20 cellular contexts compared by ENCODE assay signal in the genomic region with DNA sequence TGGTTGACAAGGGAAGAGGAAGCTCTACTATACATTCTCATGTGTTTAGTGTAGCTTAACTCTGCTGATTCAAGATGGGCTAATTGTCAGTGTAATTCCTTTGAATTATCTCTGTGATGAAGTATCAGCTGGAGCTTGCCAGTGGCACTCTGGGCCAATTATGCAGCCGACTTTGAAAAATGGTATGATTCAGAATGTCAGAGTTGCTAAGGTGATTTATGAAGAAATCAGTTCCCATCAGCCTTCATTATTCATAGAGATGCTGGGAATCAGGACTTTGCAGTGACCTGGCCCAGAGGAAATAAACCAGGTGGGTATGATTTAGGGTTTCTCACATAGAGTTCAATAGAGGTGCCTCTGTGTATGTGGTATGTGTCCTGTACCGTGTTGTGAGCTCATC. TPM values are rescaled to one million over a fixed set of nuclear protein-coding genes. Genes with fewer than 3 reads are reported as not detected.
DNase-seq lines count a peak whose midpoint lies in the region; ATAC-seq and TF ChIP-seq lines count a peak whose summit lies in the region.
"Had no signal": no experiment of that assay in that cellular context is flagged by ENCODE, and none has a peak within 500 bp of the region (broad histone marks: within the 10 kb centered on the region; RNA-seq: fewer than 3 reads in every experiment).

No MANE protein-coding gene starts in this region.

- H3K9me2 ChIP-seq in GM23248 (ENCODE audit: insufficient read depth) = no peaks in the 10 kb centered on the region

- H4K20me1 ChIP-seq in GM23248 (ENCODE audit: insufficient read depth) (no peaks in the 10 kb centered on the region), osteoblast (ENCODE audit: insufficient read depth, low read length) (no peaks in the 10 kb centered on the region)

- WGBS in GM23248 (ENCODE audit: low coverage in 1 of 2, low lambda C conversion rate in 2 of 2, missing lambda C conversion rate in 2 of 2), 2 experiments = 19 to 25% methylated on average over 2 of the region's 2 CpGs

- H2AFZ ChIP-seq in GM23248 (no peak overlapping the region), osteoblast (ENCODE audit: low read length) (no peak overlapping the region)

- TF ChIP-seq CTCF in RWPE1 (conservative IDR thresholded peaks at IDR 0.05; ENCODE audit: low read depth) (no peak), choroid plexus epithelial cell (conservative IDR thresholded peaks at IDR 0.05; ENCODE audit: low read depth, low read length) (no peak), osteoblast (IDR thresholded peaks at IDR 0.05; ENCODE audit: extremely low read depth, low read depth, low read length) (no peak)

- DNase-seq in GM23248 (peak; percentile 49), RWPE1 (ENCODE audit: low spot score) (peak; percentile 68), choroid plexus epithelial cell (ENCODE audit: low read depth) (peak; percentile 20), osteoblast (ENCODE audit: insufficient read length, low spot score, missing footprints) (no peak), NCI-H1694 (lab: John Stamatoyannopoulos, UW) (no peak)
- no peak for DNase-seq in activated CD8-positive, alpha-beta memory T cell treated with anti-CD3 and anti-CD28 coated beads, Interleukin-2, amount 50 U/mL, for 4 hours
- DNase-seq: activated naive CD4-positive, alpha-beta T cell treated with anti-CD3 and anti-CD28 coated beads, Interleukin-2, amount 50 U/mL, for 16 hours; DMS79 treated with DMSO at 0.1 percent for 48 hours; effector memory CD4-positive, alpha-beta T cell; gastrocnemius medialis; lower lobe of right lung; NCI-H2081 treated with DMSO at 0.1 percent for 48 hours; stimulated activated CD4-positive, alpha-beta T cell treated with anti-CD3 and anti-CD28 coated beads, Interleukin-2, amount 100 ng/mL, for 24 hours; WERI-Rb-1 had no signal

- peaks cover 71% of the 10 kb centered on the region for H3K79me2 ChIP-seq in GM23248 (ENCODE audit: insufficient read depth)
- peaks cover 35% of the 10 kb centered on the region for H3K79me2 ChIP-seq in osteoblast (ENCODE audit: insufficient read depth, low read length)

- H3K9ac ChIP-seq in GM23248 = no peak overlapping the region

- H3K9me3 ChIP-seq in GM23248 (ENCODE audit: low read depth) = no peaks in the 10 kb centered on the region
- peaks cover 2% of the 10 kb centered on the region for H3K9me3 ChIP-seq in osteoblast (ENCODE audit: low read depth, low read length)
- H3K9me3 ChIP-seq: gastrocnemius medialis, lower lobe of right lung, right atrium auricular region, thoracic aorta had no signal

- H3K27ac ChIP-seq in GM23248 = peak overlapping the region; percentile 36
- no peak overlapping the region for H3K27ac ChIP-seq in RWPE1
- peak overlapping the region; percentile 43 for H3K27ac ChIP-seq in osteoblast (ENCODE audit: low read depth, low read length)
- H3K27ac ChIP-seq: C4-2B, cardiac muscle cell, gastrocnemius medialis, lower lobe of right lung, right atrium auricular region, thoracic aorta, WERI-Rb-1 had no signal

- H3K4me2 ChIP-seq in GM23248 (ENCODE audit: unreplicated experiment) = peak overlapping the region; percentile 19
- H3K4me2 ChIP-seq in osteoblast (ENCODE audit: insufficient read depth, low read length) = no peak overlapping the region

- H3K4me1 ChIP-seq in GM23248 (ENCODE audit: insufficient read depth) (peaks cover 42% of the 10 kb centered on the region), osteoblast (ENCODE audit: insufficient read depth, low read length) (peaks cover 22% of the 10 kb centered on the region)
- H3K4me1 ChIP-seq: lower lobe of right lung, right atrium auricular region had no signal

- peaks cover 20% of the 10 kb centered on the region for H3F3A ChIP-seq in GM23248 (ENCODE audit: insufficient read depth)

- POLR2A ChIA-PET in RWPE1 (lab: Yijun Ruan, JAX; ENCODE audit: low non-redundant PET) = no interaction called here

- no peaks in the 10 kb centered on the region for H3K27me3 ChIP-seq in GM23248 (replicated peaks; ENCODE audit: insufficient read depth)
- H3K27me3 ChIP-seq in osteoblast (ENCODE audit: insufficient read depth, low read length) = no peaks in the 10 kb centered on the region
- H3K27me3 ChIP-seq: cardiac muscle cell, gastrocnemius medialis, right atrium auricular region had no signal

- H3K36me3 ChIP-seq in GM23248 (ENCODE audit: low read depth) = no peaks in the 10 kb centered on the region; the same call in 1 of the 2 replicates
- H3K36me3 ChIP-seq in osteoblast (ENCODE audit: insufficient read depth, low read length) = no peaks in the 10 kb centered on the region
- H3K36me3 ChIP-seq: cardiac muscle cell, gastrocnemius medialis, right atrium auricular region, thoracic aorta, WERI-Rb-1 had no signal

- in situ Hi-C loops in GM23248 (cut with MboI) = no loop called here

- ATAC-seq in HG03439 (IDR thresholded peaks at IDR 0.05; ENCODE audit: unreplicated experiment) = no peak
- ATAC-seq: gastrocnemius medialis, lower lobe of right lung had no signal

- H3K4me3 ChIP-seq in GM23248 (no peak overlapping the region), choroid plexus epithelial cell (ENCODE audit: low read depth, low read length) (no peak overlapping the region), osteoblast (ENCODE audit: insufficient read depth, low read length) (no peak overlapping the region)
- H3K4me3 ChIP-seq: cardiac muscle cell, gastrocnemius medialis, lower lobe of right lung, right atrium auricular region, thoracic aorta had no signal

- CTCF ChIA-PET in RWPE1 (lab: Yijun Ruan, JAX) = interaction anchor here (0.7 to 2.1 kb wide), 5 partner anchors 9 to 244 kb away, joined by 3 to 13 read pairs (median 5); no protein-coding TSS in a partner anchor

RNA-seq across cellular contexts. Expression of a gene that starts 33.4 kb away (rescaled TPM):
- total RNA-seq in GM23248 (2014; rRNA removed; shearing (Covaris generic)) = 0.11 and 0.25 TPM in 2 replicates
- 0.55 and 0.99 TPM in 2 replicates for polyA plus RNA-seq in GM23248 (2016; fragmentation: Nextera tagmentation; extraction: Ambion mirVana)
- total RNA-seq in osteoblast = 0.59 and 1.1 TPM in 2 replicates
- total RNA-seq: cardiac muscle cell, gastrocnemius medialis, thoracic aorta had no signal
- polyA plus RNA-seq: cardiac muscle cell, neural cell had no signal

RNA-seq across cellular contexts. Expression of a gene that starts 47.4 kb away (rescaled TPM):
- not detected in 2 replicates for total RNA-seq in GM23248 (2014; rRNA removed; shearing (Covaris generic))
- polyA plus RNA-seq in GM23248 (2016; fragmentation: Nextera tagmentation; extraction: Ambion mirVana) = not detected in 2 replicates
- not detected in 2 replicates for total RNA-seq in osteoblast
- total RNA-seq: cardiac muscle cell, gastrocnemius medialis, right atrium auricular region, thoracic aorta had no signal
- polyA plus RNA-seq: cardiac muscle cell, neural cell had no signal

RNA-seq across cellular contexts. Expression of a gene that starts 56.7 kb away (rescaled TPM):
- total RNA-seq in GM23248 (2014; rRNA removed; shearing (Covaris generic)) = not detected in 2 replicates
- polyA plus RNA-seq in GM23248 (2016; fragmentation: Nextera tagmentation; extraction: Ambion mirVana) = not detected in 2 replicates
- not detected in 2 replicates for total RNA-seq in osteoblast
- total RNA-seq: cardiac muscle cell, gastrocnemius medialis, right atrium auricular region, thoracic aorta had no signal
- polyA plus RNA-seq: cardiac muscle cell, neural cell had no signal

Comparison
In these comparisons a context has a peak if more than half of its experiments do, and no peak if none do; other contexts are left out.
1. DNase-seq: peak in GM23248 (single experiment), RWPE1 (single experiment) and choroid plexus epithelial cell (single experiment); none in osteoblast (single experiment), NCI-H1694 (single experiment) and activated CD8-positive, alpha-beta memory T cell treated with anti-CD3 and anti-CD28 coated beads, Interleukin-2, amount 50 U/mL, for 4 hours (single experiment).